28 cellular contexts compared by ENCODE assay signal in the genomic region with DNA sequence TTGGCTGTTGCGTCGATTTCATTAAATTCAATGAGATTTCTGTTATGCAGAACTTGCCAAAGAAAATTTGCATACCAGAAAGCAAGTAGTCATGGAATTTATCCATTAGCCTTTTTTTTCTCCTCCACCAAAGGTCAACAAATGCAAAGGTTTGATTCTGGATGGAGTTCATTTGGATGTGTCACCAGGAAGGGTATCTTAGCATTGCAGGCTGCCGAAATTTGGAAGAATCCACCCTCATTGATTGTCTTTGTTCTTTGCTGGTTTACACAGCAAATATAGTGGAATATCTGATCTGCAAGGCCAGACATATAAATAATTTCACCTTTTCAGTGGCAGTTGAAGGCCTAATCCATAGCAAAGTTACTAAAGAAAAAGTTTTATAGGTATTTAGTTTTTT.
"Had no signal": no experiment of that assay in that cellular context is flagged by ENCODE, and none has a peak within 500 bp of the region (broad histone marks: within the 10 kb centered on the region; RNA-seq: fewer than 3 reads in every experiment).

No MANE protein-coding gene starts in this region.

- H3K4me1 ChIP-seq: colonic mucosa, esophagus muscularis mucosa, esophagus squamous epithelium, foreskin keratinocyte, gastrocnemius medialis, gastroesophageal sphincter, heart left ventricle, heart right ventricle had no signal

- H3K27me3 ChIP-seq: colonic mucosa, dorsolateral prefrontal cortex, esophagus muscularis mucosa, esophagus squamous epithelium, foreskin keratinocyte, gastrocnemius medialis, gastroesophageal sphincter, heart left ventricle, heart right ventricle had no signal

- ATAC-seq: effector memory CD8-positive, alpha-beta T cell; esophagus mucosa; foreskin keratinocyte; gastrocnemius medialis; gastroesophageal sphincter; heart left ventricle; heart right ventricle had no signal

- H3K27ac ChIP-seq: colonic mucosa, coronary artery, dorsolateral prefrontal cortex, epithelial cell of prostate, esophagus muscularis mucosa, esophagus squamous epithelium, foreskin keratinocyte, gastrocnemius medialis, gastroesophageal sphincter, heart left ventricle, heart right ventricle had no signal

- FAIRE-seq: colon, endometrium, endothelial cell of umbilical vein, frontal cortex had no signal

- DNase-seq: colonic mucosa; cortex of kidney; dermis blood vessel endothelial cell; dorsolateral prefrontal cortex; effector CD4-positive, alpha-beta T cell; effector CD8-positive, alpha-beta T cell; effector memory CD4-positive, alpha-beta T cell; effector memory CD8-positive, alpha-beta T cell; endodermal cell; erythroblast; esophagus squamous epithelium; foreskin fibroblast; foreskin keratinocyte; foreskin melanocyte; gastrocnemius medialis; glutamatergic neuron; head of caudate nucleus; heart left ventricle; heart right ventricle had no signal

- H3K4me3 ChIP-seq: colonic mucosa, coronary artery, dorsolateral prefrontal cortex, esophagus muscularis mucosa, esophagus squamous epithelium, gastrocnemius medialis, gastroesophageal sphincter, heart left ventricle, heart right ventricle had no signal

- H3K9me3 ChIP-seq: colonic mucosa, esophagus muscularis mucosa, esophagus squamous epithelium, gastrocnemius medialis, gastroesophageal sphincter, heart left ventricle, heart right ventricle had no signal

- H3K36me3 ChIP-seq: colonic mucosa, esophagus muscularis mucosa, esophagus squamous epithelium, gastrocnemius medialis, gastroesophageal sphincter, heart left ventricle, heart right ventricle had no signal
